In the genomic region with DNA sequence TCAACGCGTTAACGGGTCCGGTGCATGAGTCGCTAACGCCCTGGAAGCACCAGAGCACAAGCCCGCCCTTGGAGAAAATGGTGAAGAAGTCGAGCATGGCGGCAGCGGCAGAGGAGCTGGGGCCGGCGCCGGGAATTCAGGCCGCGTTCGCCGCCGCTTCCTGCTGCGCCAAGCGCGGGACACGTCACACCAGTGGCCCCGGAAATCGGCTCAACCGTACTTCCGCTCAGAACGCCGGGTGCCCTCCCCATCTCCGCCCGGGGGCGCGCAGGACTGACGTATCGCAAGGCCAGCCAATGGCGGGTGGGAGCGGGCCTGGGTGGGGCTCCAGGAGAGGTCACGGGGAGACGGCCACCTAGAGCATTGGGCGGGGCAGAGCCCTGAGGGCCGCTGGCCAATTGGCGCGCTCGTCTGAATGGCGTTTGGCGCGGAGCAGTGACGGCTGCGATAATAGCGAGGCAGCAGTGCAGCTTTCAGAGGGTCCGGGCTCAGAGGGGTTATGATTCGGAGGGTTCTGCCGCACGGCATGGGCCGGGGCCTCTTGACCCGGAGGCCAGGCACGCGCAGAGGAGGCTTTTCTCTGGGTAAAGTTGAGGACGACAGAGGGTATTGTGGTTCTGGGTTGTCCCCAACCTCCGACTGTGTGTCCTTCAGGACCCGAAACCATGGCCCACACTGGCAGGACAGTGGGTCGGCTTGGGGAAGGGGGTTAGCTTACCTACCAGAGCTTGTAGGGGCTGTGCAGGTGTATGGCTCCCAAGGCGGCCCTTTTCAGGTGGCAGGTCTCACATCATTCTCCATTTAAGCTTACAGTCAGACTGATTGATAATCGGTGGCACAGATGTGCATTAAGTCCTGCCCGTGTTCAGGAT, we compare ENCODE assay signal across 1 cellular context.
TF ChIP-seq lines count a peak whose summit lies in the region.

A gene (plus strand): TSS at position 447 of the 872 bp plus-strand sequence. CDS start 53 bp downstream, at position 500.
A gene with protein sequence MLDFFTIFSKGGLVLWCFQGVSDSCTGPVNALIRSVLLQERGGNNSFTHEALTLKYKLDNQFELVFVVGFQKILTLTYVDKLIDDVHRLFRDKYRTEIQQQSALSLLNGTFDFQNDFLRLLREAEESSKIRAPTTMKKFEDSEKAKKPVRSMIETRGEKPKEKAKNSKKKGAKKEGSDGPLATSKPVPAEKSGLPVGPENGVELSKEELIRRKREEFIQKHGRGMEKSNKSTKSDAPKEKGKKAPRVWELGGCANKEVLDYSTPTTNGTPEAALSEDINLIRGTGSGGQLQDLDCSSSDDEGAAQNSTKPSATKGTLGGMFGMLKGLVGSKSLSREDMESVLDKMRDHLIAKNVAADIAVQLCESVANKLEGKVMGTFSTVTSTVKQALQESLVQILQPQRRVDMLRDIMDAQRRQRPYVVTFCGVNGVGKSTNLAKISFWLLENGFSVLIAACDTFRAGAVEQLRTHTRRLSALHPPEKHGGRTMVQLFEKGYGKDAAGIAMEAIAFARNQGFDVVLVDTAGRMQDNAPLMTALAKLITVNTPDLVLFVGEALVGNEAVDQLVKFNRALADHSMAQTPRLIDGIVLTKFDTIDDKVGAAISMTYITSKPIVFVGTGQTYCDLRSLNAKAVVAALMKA (minus strand): TSS at position 188 of the 872 bp plus-strand sequence. CDS start 91 bp downstream, at position 97.

TF ChIP-seq in HepG2, 621 proteins besides CTCF, POLR2A, EP300 and RAD21 (continued from another document and continues in another):
- TF ChIP-seq, protein P1, sequence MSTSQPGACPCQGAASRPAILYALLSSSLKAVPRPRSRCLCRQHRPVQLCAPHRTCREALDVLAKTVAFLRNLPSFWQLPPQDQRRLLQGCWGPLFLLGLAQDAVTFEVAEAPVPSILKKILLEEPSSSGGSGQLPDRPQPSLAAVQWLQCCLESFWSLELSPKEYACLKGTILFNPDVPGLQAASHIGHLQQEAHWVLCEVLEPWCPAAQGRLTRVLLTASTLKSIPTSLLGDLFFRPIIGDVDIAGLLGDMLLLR (CRISPR knock-in tag; IDR thresholded peaks at IDR 0.05): no peak
- TF ChIP-seq SKI (IDR thresholded peaks at IDR 0.05; ENCODE audit: partially characterized antibody) (no peak), ZNF768 (CRISPR knock-in tag; IDR thresholded peaks at IDR 0.05) (0 out of 2 replicates have a peak, but pooled peaks have one; percentile 8), ARID2 (CRISPR knock-in tag; IDR thresholded peaks at IDR 0.05; ENCODE audit: borderline replicate concordance) (no peak), ZNF225 (CRISPR knock-in tag; IDR thresholded peaks at IDR 0.05) (no peak), DNMT1 (CRISPR knock-in tag; IDR thresholded peaks at IDR 0.05) (no peak), ZBTB8A (CRISPR knock-in tag; IDR thresholded peaks at IDR 0.05; ENCODE audit: borderline replicate concordance, low read depth) (no peak), ZNF484 (CRISPR knock-in tag; IDR thresholded peaks at IDR 0.05; ENCODE audit: borderline replicate concordance, low read depth) (no peak), XRCC5 (optimal IDR thresholded peaks at IDR 0.05; ENCODE audit: low read length) (peak; percentile 53), AHR (CRISPR knock-in tag; IDR thresholded peaks at IDR 0.05) (no peak), ZFP36L1 (CRISPR knock-in tag; IDR thresholded peaks at IDR 0.05) (no peak), MIER3 (CRISPR knock-in tag; IDR thresholded peaks at IDR 0.05; ENCODE audit: borderline replicate concordance) (peak; percentile 32; the same call in 1 of the 2 replicates), MED8 (CRISPR knock-in tag; IDR thresholded peaks at IDR 0.05; ENCODE audit: insufficient replicate concordance) (no peak), PRPF4 (IDR thresholded peaks at IDR 0.05; ENCODE audit: low read depth, low read length, poor library complexity, severe bottlenecking) (no peak), ZNF83 (CRISPR knock-in tag; IDR thresholded peaks at IDR 0.05; ENCODE audit: borderline replicate concordance) (no peak), XBP1 (CRISPR knock-in tag; IDR thresholded peaks at IDR 0.05) (peak; percentile 89; the same call in 1 of the 2 replicates), ZNF777 (CRISPR knock-in tag; IDR thresholded peaks at IDR 0.05) (no peak)
- TF ChIP-seq, protein P2, sequence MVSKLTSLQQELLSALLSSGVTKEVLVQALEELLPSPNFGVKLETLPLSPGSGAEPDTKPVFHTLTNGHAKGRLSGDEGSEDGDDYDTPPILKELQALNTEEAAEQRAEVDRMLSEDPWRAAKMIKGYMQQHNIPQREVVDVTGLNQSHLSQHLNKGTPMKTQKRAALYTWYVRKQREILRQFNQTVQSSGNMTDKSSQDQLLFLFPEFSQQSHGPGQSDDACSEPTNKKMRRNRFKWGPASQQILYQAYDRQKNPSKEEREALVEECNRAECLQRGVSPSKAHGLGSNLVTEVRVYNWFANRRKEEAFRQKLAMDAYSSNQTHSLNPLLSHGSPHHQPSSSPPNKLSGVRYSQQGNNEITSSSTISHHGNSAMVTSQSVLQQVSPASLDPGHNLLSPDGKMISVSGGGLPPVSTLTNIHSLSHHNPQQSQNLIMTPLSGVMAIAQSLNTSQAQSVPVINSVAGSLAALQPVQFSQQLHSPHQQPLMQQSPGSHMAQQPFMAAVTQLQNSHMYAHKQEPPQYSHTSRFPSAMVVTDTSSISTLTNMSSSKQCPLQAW (CRISPR knock-in tag; IDR thresholded peaks at IDR 0.05): peak; percentile 82
- TF ChIP-seq, protein P3, sequence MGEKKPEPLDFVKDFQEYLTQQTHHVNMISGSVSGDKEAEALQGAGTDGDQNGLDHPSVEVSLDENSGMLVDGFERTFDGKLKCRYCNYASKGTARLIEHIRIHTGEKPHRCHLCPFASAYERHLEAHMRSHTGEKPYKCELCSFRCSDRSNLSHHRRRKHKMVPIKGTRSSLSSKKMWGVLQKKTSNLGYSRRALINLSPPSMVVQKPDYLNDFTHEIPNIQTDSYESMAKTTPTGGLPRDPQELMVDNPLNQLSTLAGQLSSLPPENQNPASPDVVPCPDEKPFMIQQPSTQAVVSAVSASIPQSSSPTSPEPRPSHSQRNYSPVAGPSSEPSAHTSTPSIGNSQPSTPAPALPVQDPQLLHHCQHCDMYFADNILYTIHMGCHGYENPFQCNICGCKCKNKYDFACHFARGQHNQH (CRISPR knock-in tag; IDR thresholded peaks at IDR 0.05): peak; percentile 75
- TF ChIP-seq, protein P4, sequence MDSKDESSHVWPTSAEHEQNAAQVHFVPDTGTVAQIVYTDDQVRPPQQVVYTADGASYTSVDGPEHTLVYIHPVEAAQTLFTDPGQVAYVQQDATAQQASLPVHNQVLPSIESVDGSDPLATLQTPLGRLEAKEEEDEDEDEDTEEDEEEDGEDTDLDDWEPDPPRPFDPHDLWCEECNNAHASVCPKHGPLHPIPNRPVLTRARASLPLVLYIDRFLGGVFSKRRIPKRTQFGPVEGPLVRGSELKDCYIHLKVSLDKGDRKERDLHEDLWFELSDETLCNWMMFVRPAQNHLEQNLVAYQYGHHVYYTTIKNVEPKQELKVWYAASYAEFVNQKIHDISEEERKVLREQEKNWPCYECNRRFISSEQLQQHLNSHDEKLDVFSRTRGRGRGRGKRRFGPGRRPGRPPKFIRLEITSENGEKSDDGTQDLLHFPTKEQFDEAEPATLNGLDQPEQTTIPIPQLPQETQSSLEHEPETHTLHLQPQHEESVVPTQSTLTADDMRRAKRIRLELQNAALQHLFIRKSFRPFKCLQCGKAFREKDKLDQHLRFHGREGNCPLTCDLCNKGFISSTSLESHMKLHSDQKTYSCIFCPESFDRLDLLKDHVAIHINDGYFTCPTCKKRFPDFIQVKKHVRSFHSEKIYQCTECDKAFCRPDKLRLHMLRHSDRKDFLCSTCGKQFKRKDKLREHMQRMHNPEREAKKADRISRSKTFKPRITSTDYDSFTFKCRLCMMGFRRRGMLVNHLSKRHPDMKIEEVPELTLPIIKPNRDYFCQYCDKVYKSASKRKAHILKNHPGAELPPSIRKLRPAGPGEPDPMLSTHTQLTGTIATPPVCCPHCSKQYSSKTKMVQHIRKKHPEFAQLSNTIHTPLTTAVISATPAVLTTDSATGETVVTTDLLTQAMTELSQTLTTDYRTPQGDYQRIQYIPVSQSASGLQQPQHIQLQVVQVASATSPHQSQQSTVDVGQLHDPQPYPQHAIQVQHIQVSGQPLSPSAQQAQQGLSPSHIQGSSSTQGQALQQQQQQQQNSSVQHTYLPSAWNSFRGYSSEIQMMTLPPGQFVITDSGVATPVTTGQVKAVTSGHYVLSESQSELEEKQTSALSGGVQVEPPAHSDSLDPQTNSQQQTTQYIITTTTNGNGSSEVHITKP (CRISPR knock-in tag; IDR thresholded peaks at IDR 0.05; ENCODE audit: low read depth): peak; percentile 56; the same call in 1 of the 2 replicates
- TF ChIP-seq, protein P5, sequence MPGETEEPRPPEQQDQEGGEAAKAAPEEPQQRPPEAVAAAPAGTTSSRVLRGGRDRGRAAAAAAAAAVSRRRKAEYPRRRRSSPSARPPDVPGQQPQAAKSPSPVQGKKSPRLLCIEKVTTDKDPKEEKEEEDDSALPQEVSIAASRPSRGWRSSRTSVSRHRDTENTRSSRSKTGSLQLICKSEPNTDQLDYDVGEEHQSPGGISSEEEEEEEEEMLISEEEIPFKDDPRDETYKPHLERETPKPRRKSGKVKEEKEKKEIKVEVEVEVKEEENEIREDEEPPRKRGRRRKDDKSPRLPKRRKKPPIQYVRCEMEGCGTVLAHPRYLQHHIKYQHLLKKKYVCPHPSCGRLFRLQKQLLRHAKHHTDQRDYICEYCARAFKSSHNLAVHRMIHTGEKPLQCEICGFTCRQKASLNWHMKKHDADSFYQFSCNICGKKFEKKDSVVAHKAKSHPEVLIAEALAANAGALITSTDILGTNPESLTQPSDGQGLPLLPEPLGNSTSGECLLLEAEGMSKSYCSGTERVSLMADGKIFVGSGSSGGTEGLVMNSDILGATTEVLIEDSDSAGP (CRISPR knock-in tag; IDR thresholded peaks at IDR 0.05; ENCODE audit: borderline replicate concordance): peak; percentile 89
- TF ChIP-seq, protein P6, sequence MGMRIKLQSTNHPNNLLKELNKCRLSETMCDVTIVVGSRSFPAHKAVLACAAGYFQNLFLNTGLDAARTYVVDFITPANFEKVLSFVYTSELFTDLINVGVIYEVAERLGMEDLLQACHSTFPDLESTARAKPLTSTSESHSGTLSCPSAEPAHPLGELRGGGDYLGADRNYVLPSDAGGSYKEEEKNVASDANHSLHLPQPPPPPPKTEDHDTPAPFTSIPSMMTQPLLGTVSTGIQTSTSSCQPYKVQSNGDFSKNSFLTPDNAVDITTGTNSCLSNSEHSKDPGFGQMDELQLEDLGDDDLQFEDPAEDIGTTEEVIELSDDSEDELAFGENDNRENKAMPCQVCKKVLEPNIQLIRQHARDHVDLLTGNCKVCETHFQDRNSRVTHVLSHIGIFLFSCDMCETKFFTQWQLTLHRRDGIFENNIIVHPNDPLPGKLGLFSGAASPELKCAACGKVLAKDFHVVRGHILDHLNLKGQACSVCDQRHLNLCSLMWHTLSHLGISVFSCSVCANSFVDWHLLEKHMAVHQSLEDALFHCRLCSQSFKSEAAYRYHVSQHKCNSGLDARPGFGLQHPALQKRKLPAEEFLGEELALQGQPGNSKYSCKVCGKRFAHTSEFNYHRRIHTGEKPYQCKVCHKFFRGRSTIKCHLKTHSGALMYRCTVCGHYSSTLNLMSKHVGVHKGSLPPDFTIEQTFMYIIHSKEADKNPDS (CRISPR knock-in tag; IDR thresholded peaks at IDR 0.05): no peak
- TF ChIP-seq, protein P7, sequence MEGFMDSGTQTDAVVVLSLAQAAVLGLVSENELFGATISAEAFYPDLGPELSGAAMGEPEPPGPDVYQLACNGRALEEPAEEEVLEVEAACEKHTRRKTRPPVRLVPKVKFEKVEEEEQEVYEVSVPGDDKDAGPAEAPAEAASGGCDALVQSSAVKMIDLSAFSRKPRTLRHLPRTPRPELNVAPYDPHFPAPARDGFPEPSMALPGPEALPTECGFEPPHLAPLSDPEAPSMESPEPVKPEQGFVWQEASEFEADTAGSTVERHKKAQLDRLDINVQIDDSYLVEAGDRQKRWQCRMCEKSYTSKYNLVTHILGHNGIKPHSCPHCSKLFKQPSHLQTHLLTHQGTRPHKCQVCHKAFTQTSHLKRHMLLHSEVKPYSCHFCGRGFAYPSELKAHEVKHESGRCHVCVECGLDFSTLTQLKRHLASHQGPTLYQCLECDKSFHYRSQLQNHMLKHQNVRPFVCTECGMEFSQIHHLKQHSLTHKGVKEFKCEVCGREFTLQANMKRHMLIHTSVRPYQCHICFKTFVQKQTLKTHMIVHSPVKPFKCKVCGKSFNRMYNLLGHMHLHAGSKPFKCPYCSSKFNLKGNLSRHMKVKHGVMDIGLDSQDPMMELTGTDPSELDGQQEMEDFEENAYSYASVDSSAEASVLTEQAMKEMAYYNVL (CRISPR knock-in tag; IDR thresholded peaks at IDR 0.05; ENCODE audit: borderline replicate concordance): no peak; the same call in 1 of the 2 replicates
- TF ChIP-seq, protein P8, sequence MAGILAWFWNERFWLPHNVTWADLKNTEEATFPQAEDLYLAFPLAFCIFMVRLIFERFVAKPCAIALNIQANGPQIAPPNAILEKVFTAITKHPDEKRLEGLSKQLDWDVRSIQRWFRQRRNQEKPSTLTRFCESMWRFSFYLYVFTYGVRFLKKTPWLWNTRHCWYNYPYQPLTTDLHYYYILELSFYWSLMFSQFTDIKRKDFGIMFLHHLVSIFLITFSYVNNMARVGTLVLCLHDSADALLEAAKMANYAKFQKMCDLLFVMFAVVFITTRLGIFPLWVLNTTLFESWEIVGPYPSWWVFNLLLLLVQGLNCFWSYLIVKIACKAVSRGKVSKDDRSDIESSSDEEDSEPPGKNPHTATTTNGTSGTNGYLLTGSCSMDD (CRISPR knock-in tag; IDR thresholded peaks at IDR 0.05): no peak
- TF ChIP-seq, protein P9, sequence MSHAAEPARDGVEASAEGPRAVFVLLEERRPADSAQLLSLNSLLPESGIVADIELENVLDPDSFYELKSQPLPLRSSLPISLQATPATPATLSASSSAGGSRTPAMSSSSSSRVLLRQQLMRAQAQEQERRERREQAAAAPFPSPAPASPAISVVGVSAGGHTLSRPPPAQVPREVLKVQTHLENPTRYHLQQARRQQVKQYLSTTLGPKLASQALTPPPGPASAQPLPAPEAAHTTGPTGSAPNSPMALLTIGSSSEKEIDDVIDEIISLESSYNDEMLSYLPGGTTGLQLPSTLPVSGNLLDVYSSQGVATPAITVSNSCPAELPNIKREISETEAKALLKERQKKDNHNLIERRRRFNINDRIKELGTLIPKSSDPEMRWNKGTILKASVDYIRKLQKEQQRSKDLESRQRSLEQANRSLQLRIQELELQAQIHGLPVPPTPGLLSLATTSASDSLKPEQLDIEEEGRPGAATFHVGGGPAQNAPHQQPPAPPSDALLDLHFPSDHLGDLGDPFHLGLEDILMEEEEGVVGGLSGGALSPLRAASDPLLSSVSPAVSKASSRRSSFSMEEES (CRISPR knock-in tag; IDR thresholded peaks at IDR 0.05): peak; percentile 81; the same call in 1 of the 2 replicates
- TF ChIP-seq, protein P10, sequence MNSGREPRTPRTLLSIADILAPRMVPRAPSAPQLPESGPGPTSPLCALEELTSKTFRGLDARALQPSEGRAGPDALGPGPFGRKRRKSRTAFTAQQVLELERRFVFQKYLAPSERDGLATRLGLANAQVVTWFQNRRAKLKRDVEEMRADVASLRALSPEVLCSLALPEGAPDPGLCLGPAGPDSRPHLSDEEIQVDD (CRISPR knock-in tag; IDR thresholded peaks at IDR 0.05; ENCODE audit: borderline replicate concordance): 0 out of 2 replicates have a peak, but pooled peaks have one; percentile 17
- TF ChIP-seq, protein P11, sequence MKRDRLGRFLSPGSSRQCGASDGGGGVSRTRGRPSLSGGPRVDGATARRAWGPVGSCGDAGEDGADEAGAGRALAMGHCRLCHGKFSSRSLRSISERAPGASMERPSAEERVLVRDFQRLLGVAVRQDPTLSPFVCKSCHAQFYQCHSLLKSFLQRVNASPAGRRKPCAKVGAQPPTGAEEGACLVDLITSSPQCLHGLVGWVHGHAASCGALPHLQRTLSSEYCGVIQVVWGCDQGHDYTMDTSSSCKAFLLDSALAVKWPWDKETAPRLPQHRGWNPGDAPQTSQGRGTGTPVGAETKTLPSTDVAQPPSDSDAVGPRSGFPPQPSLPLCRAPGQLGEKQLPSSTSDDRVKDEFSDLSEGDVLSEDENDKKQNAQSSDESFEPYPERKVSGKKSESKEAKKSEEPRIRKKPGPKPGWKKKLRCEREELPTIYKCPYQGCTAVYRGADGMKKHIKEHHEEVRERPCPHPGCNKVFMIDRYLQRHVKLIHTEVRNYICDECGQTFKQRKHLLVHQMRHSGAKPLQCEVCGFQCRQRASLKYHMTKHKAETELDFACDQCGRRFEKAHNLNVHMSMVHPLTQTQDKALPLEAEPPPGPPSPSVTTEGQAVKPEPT (CRISPR knock-in tag; IDR thresholded peaks at IDR 0.05; ENCODE audit: low read depth): no peak; the same call in 1 of the 2 replicates
